ENCODE assay signal across 3 cellular contexts in the genomic region with DNA sequence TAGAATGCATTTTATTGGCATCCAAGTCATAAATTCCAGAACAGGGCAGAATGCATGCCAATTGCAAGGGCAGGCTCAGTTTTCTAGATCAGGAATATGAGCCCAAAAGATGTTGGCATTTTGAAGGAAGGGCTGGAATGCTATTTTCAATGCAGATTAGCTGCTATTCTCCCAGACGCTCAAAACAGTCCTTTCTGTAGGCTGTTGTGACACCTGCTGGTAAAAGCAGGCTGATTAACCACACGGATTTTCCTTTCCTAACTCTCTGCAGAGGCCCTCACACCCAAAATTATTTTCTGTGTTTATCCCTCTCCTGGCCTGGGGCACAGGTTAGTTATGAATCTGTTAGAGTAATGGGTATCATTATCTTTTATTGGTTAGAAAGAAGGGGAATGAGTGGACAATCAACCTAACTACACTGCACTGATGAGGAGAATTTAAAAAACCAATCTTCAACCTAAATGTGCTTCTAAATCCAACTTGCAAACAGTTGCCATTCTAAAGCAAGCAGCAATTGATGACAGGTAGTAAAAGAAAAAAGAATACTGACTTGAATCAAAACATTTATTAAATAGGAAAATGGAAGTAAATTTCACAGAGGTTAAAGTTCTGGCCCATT.
TF ChIP-seq lines count a peak whose summit lies in the region.

No MANE protein-coding gene starts in this region.

TF ChIP-seq in IMR-90, 13 proteins besides CTCF, POLR2A, EP300 and RAD21:
- TF ChIP-seq SMC3 (IDR thresholded peaks at IDR 0.05; ENCODE audit: low read depth, low read length) (peak; percentile 39), RCOR1 (IDR thresholded peaks at IDR 0.05; ENCODE audit: insufficient replicate concordance, low read length) (no peak)

TF ChIP-seq in endothelial cell of umbilical vein, 7 proteins besides CTCF, POLR2A, EP300 and RAD21:
- TF ChIP-seq POLR2AphosphoS5 (IDR thresholded peaks at IDR 0.05; ENCODE audit: insufficient read depth, low read depth, low read length): no peak
- TF ChIP-seq MYC (IDR thresholded peaks at IDR 0.05; ENCODE audit: low read depth, low read length): no peak
- no peak for TF ChIP-seq FOS (IDR thresholded peaks at IDR 0.05; ENCODE audit: borderline replicate concordance, insufficient read depth, low read length)
- TF ChIP-seq, protein P1, sequence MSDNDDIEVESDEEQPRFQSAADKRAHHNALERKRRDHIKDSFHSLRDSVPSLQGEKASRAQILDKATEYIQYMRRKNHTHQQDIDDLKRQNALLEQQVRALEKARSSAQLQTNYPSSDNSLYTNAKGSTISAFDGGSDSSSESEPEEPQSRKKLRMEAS (IDR thresholded peaks at IDR 0.05; ENCODE audit: insufficient read depth, insufficient read length): no peak
- TF ChIP-seq GATA2 (IDR thresholded peaks at IDR 0.05; ENCODE audit: insufficient read depth, insufficient read length, low read depth, low read length): no peak
- no peak for TF ChIP-seq JUN (IDR thresholded peaks at IDR 0.05; ENCODE audit: borderline replicate concordance, insufficient read depth, insufficient read length, low read depth)
- TF ChIP-seq EZH2 (IDR thresholded peaks at IDR 0.05; ENCODE audit: borderline replicate concordance, low read depth, low read length, severe bottlenecking): no peak

TF ChIP-seq in neural cell, 6 proteins besides CTCF, POLR2A, EP300 and RAD21:
- TF ChIP-seq POLR2AphosphoS5 (IDR thresholded peaks at IDR 0.05) (no peak), REST (IDR thresholded peaks at IDR 0.05; ENCODE audit: borderline replicate concordance) (no peak), SMC3 (conservative IDR thresholded peaks at IDR 0.05; ENCODE audit: poor library complexity) (peak; percentile 87), TAF1 (IDR thresholded peaks at IDR 0.05; ENCODE audit: low read depth) (no peak)
